1 cellular context compared by ENCODE assay signal in genomic region chr18:31041346-31042067, GRCh38.
TF ChIP-seq lines count a peak whose summit lies in the region.

No MANE protein-coding gene starts in this region.

TF ChIP-seq in HepG2, 621 proteins besides CTCF, POLR2A, EP300 and RAD21 (continued from another document):
- TF ChIP-seq ZNF503 (CRISPR knock-in tag; IDR thresholded peaks at IDR 0.05) (no peak), ZNF570 (CRISPR knock-in tag; IDR thresholded peaks at IDR 0.05; ENCODE audit: borderline replicate concordance) (no peak), ZNF205 (CRISPR knock-in tag; IDR thresholded peaks at IDR 0.05) (no peak), ZNF468 (CRISPR knock-in tag; IDR thresholded peaks at IDR 0.05) (no peak)
